In genomic region chr11:67354314-67355022, GRCh38 we compare ENCODE assay signal across 8 cellular contexts. TPM values are rescaled to one million over a fixed set of nuclear protein-coding genes. Genes with fewer than 3 reads are reported as not detected.
DNase-seq lines count a peak whose midpoint lies in the region; ATAC-seq lines count a peak whose summit lies in the region.

No MANE protein-coding gene starts in this region.

- intact Hi-C loops in posterior vena cava (cut with DNase I), result no loop called here

- no peak for ATAC-seq in HG03025 (IDR thresholded peaks at IDR 0.05; ENCODE audit: low FRiP score, unreplicated experiment)

- in situ Hi-C loops in Caki2 (cut with HindIII; ENCODE audit: low pct_unique_long_range_greater_than_20kb, low sequenced_read_pairs), result no loop called here

- DNase-seq in Caki2 (ENCODE audit: low read depth), result peak; percentile 92
- peak; percentile 100 for DNase-seq in HT1080 (ENCODE audit: low read depth)
- DNase-seq in activated T-cell treated with anti-CD3 and anti-CD28 coated beads, Interleukin-2, amount 50 U/mL, for 48 hours, result peak; percentile 38 to 55
- DNase-seq in germinal center (ENCODE audit: low spot score), result peak; percentile 26
- peak; percentile 93 for DNase-seq in posterior vena cava (ENCODE audit: low spot score)
- DNase-seq in activated gamma-delta T cell treated with Interleukin-2 at 50 U/mL for 16 hours, result no peak
- no peak for DNase-seq in SKM-1 treated with dmso at 0.1 percent for 144 hours (lab: John Stamatoyannopoulos, UW; ENCODE audit: unreplicated experiment)

RNA-seq across cellular contexts. Expression of gene POLD4, which starts 1.1 kb away (rescaled TPM):
- total RNA-seq in Caki2 (2014; rRNA removed; shearing (Covaris generic); ENCODE audit: low replicate concordance), result 26.7 and 38.5 TPM in 2 replicates
- 34.5 and 39.4 TPM in 2 replicates for total RNA-seq in HT1080 (2014; rRNA removed; shearing (Covaris generic))
- polyA plus RNA-seq in HT1080 (2015; cell fraction: cytosol; rRNA removed), result 145 and 162 TPM in 2 replicates
- 117 and 132 TPM in 2 replicates for polyA plus RNA-seq in HT1080 (2015; cell fraction: nucleus; rRNA removed)
- total RNA-seq in posterior vena cava, result 10 to 100 TPM; 56.1 to 60.9 TPM

RNA-seq across cellular contexts. Expression of gene CLCF1, which starts 18.9 kb away (rescaled TPM):
- 6.5 and 13.4 TPM in 2 replicates for total RNA-seq in Caki2 (2014; rRNA removed; shearing (Covaris generic); ENCODE audit: low replicate concordance)
- 7.5 and 9.3 TPM in 2 replicates for total RNA-seq in HT1080 (2014; rRNA removed; shearing (Covaris generic))
- polyA plus RNA-seq in HT1080 (2015; cell fraction: cytosol; rRNA removed), result 11.7 and 14.8 TPM in 2 replicates
- 16.7 and 20.7 TPM in 2 replicates for polyA plus RNA-seq in HT1080 (2015; cell fraction: nucleus; rRNA removed)
- 10 to 100 TPM; 10.0 to 15.2 TPM for total RNA-seq in posterior vena cava

RNA-seq across cellular contexts. Expression of gene RAD9A, which starts 37.3 kb away (rescaled TPM):
- total RNA-seq in Caki2 (2014; rRNA removed; shearing (Covaris generic); ENCODE audit: low replicate concordance), result 24.4 and 26.6 TPM in 2 replicates
- 6.5 and 11.7 TPM in 2 replicates for total RNA-seq in HT1080 (2014; rRNA removed; shearing (Covaris generic))
- 6.6 and 8.1 TPM in 2 replicates for polyA plus RNA-seq in HT1080 (2015; cell fraction: cytosol; rRNA removed)
- 32.9 and 36.8 TPM in 2 replicates for polyA plus RNA-seq in HT1080 (2015; cell fraction: nucleus; rRNA removed)
- 10 to 100 TPM; 10.3 to 11.4 TPM for total RNA-seq in posterior vena cava

RNA-seq across cellular contexts. Expression of gene PPP1CA, which starts 47.2 kb away (rescaled TPM):
- total RNA-seq in Caki2 (2014; rRNA removed; shearing (Covaris generic); ENCODE audit: low replicate concordance), result 251 and 260 TPM in 2 replicates
- total RNA-seq in HT1080 (2014; rRNA removed; shearing (Covaris generic)), result 324 and 339 TPM in 2 replicates
- polyA plus RNA-seq in HT1080 (2015; cell fraction: cytosol; rRNA removed), result 173 and 190 TPM in 2 replicates
- polyA plus RNA-seq in HT1080 (2015; cell fraction: nucleus; rRNA removed), result 94.2 and 99.1 TPM in 2 replicates
- total RNA-seq in posterior vena cava, result 10 to 100 TPM; 62.1 to 70.6 TPM

RNA-seq across cellular contexts. Expression of gene TBC1D10C, which starts 49.4 kb away (rescaled TPM):
- 1.6 TPM in 1 of 2 replicates, not detected in the other for total RNA-seq in Caki2 (2014; rRNA removed; shearing (Covaris generic); ENCODE audit: low replicate concordance)
- 0.05 TPM in 1 of 2 replicates, not detected in the other for total RNA-seq in HT1080 (2014; rRNA removed; shearing (Covaris generic))
- polyA plus RNA-seq in HT1080 (2015; cell fraction: cytosol; rRNA removed), result 0.05 TPM in 1 of 2 replicates, not detected in the other
- polyA plus RNA-seq in HT1080 (2015; cell fraction: nucleus; rRNA removed), result 0.41 TPM in 1 of 2 replicates, not detected in the other
- 1 to 10 TPM; 2.9 to 3.4 TPM for total RNA-seq in posterior vena cava

Comparison
In these comparisons a context has a peak if more than half of its experiments do, and no peak if none do; other contexts are left out.
1. DNase-seq: peak in Caki2 (single experiment), HT1080 (single experiment), activated T-cell treated with anti-CD3 and anti-CD28 coated beads, Interleukin-2, amount 50 U/mL, for 48 hours (2 of 2), germinal center (single experiment) and posterior vena cava (single experiment); none in activated gamma-delta T cell treated with Interleukin-2 at 50 U/mL for 16 hours (single experiment) and SKM-1 treated with dmso at 0.1 percent for 144 hours (single experiment).